Comparison of ENCODE assay signal across 12 cellular contexts in genomic region chr6:6915219-6915618, GRCh38.
DNase-seq lines count a peak whose midpoint lies in the region; TF ChIP-seq lines count a peak whose summit lies in the region.
"Had no signal": no experiment of that assay in that cellular context is flagged by ENCODE, and none has a peak within 500 bp of the region (broad histone marks: within the 10 kb centered on the region; RNA-seq: fewer than 3 reads in every experiment).

No MANE protein-coding gene starts in this region.

- peak overlapping the region; percentile 64 for H3K4me2 ChIP-seq in BLaER1

- H3K9me3 ChIP-seq in BLaER1 (no peaks in the 10 kb centered on the region), endocrine pancreas (ENCODE audit: control insufficient read depth, low read length) (no peaks in the 10 kb centered on the region)

- DNase-seq in NAMALWA (ENCODE audit: low spot score) (peak; percentile 31), DMS79 treated with DMSO at 0.1 percent for 48 hours (lab: John Stamatoyannopoulos, UW) (no peak), kidney glomerular epithelial cell (lab: John Stamatoyannopoulos, UW) (no peak)
- DNase-seq in activated CD4-positive, alpha-beta T cell treated with anti-CD3 and anti-CD28 coated beads, Interleukin-2, amount 50 U/mL, for 48 hours: no peak
- DNase-seq in activated CD4-positive, alpha-beta T cell treated with anti-CD3 and anti-CD28 coated beads for 48 hours: no peak
- DNase-seq: activated CD8-positive, alpha-beta T cell treated with anti-CD3 and anti-CD28 coated beads for 36 hours; DND-41 had no signal

- H3K27me3 ChIP-seq in BLaER1 (no peaks in the 10 kb centered on the region), endocrine pancreas (ENCODE audit: control insufficient read depth, insufficient read depth, low read length) (no peaks in the 10 kb centered on the region)

- peaks cover 17% of the 10 kb centered on the region for H3K27me3 Mint-ChIP-seq in nephron (ENCODE audit: low read depth)

- no peaks in the 10 kb centered on the region for H3K36me3 ChIP-seq in BLaER1
- no peaks in the 10 kb centered on the region for H3K36me3 ChIP-seq in endocrine pancreas (ENCODE audit: control insufficient read depth, insufficient read depth, low read length)

- H3K4me3 ChIP-seq in BLaER1 (no peak overlapping the region), endocrine pancreas (ENCODE audit: control insufficient read depth, insufficient read depth, low read length) (peak overlapping the region; percentile 39)

- H3K27ac Mint-ChIP-seq in nephron: peak overlapping the region; percentile 64 to 94 (median 86)
- H3K27ac Mint-ChIP-seq: activated CD8-positive, alpha-beta T cell treated with anti-CD3 and anti-CD28 coated beads for 36 hours; memory B cell had no signal

- H3K4me1 ChIP-seq in BLaER1 (peaks cover 32% of the 10 kb centered on the region), endocrine pancreas (ENCODE audit: control insufficient read depth, insufficient read depth, low read length) (no peaks in the 10 kb centered on the region)

- no peaks in the 10 kb centered on the region for H3K36me3 Mint-ChIP-seq in nephron (ENCODE audit: low read depth)
- H3K36me3 Mint-ChIP-seq: brain, memory B cell had no signal

- H3K4me3 Mint-ChIP-seq in nephron: peak overlapping the region in 2 of 3 experiments; percentile 8 to 54
- H3K4me3 Mint-ChIP-seq: activated CD8-positive, alpha-beta T cell treated with anti-CD3 and anti-CD28 coated beads for 36 hours; memory B cell had no signal

- no peak for TF ChIP-seq CTCF in nephron (IDR thresholded peaks at IDR 0.05; ENCODE audit: unreplicated experiment in 3 of 3)

- H3K9me3 Mint-ChIP-seq in nephron: no peaks in the 10 kb centered on the region
- H3K9me3 Mint-ChIP-seq: activated CD8-positive, alpha-beta T cell treated with anti-CD3 and anti-CD28 coated beads for 36 hours; memory B cell had no signal

- 0 out of 2 replicates have a peak overlapping the region, but pooled peaks have one; percentile 5 for H3K9ac ChIP-seq in BLaER1
- H3K9ac ChIP-seq in endocrine pancreas (ENCODE audit: control insufficient read depth, insufficient read depth, low read length): no peak overlapping the region

- no peaks in the 10 kb centered on the region for H4K20me1 ChIP-seq in BLaER1

- H3K27ac ChIP-seq in BLaER1: no peak overlapping the region

- H3K4me1 Mint-ChIP-seq in nephron: peaks cover 74% of the 10 kb centered on the region
